9 cellular contexts compared by ENCODE assay signal in the genomic region with DNA sequence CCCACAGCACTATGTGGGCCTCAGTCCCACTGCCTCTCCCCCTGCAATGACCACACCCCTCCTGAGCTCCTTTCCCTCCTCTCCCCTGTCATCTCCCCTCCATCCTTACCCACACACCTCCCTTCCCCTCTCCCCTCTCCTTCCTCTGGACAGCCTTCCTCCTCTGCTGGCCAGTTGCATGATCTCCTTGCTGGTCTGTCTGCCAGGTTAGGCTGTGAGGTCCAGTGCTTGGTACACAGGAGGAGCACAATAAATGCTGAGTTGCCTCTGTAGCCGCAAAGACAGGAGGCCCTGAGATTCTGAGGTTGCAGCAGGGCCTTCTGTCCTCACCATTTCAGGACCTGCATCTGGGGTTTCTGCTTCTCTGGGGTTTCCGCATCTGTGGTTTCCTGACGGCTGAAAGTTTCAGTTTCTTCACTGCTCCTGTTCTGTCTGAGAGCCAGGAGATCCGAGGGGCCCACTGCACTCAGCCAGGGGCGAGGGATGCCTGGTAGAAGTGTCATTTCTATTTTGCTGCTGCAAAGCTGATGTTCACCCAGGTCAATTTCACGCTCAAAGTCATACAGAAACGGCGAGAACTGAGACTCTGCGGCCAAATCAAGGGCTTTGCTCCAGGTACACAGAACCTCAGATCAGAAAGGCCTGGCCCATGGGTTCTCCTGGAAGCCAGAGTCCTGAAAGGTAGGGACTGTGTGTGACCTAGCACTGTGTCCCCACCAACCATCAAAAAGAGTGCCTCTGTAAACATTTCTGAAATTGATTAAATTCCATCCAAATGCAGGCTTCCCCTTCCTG. TPM values are rescaled to one million over a fixed set of nuclear protein-coding genes. Genes with fewer than 3 reads are reported as not detected.
A peak's percentile ranks its signal among the peaks of the same experiment; 100 is the strongest.
DNase-seq lines count a peak whose midpoint lies in the region; ATAC-seq and TF ChIP-seq lines count a peak whose summit lies in the region.
"Had no signal": no experiment of that assay in that cellular context is flagged by ENCODE, and none has a peak within 500 bp of the region (broad histone marks: within the 10 kb centered on the region; RNA-seq: fewer than 3 reads in every experiment).

No MANE protein-coding gene starts in this region.

- H3K9me3 ChIP-seq in OCI-LY1 (ENCODE audit: low read length): no peaks in the 10 kb centered on the region

- no peak overlapping the region; the same call in 1 of the 2 replicates for H3K9ac ChIP-seq in OCI-LY1 (ENCODE audit: low read length)

- no peaks in the 10 kb centered on the region for H3K36me3 ChIP-seq in OCI-LY1 (ENCODE audit: insufficient read depth, low read length)

- H3K79me2 ChIP-seq in OCI-LY1 (ENCODE audit: insufficient read depth, low read length): no peaks in the 10 kb centered on the region

- H4K20me1 ChIP-seq in OCI-LY1 (ENCODE audit: insufficient read depth, low read length): no peaks in the 10 kb centered on the region

- intact Hi-C loops in left colon (cut with DNase I, micrococcal nuclease): loop anchor here (10.0 kb wide), 2 partner anchors 84 to 184 kb away; no protein-coding TSS in a partner anchor

- no peak overlapping the region for H3K27ac ChIP-seq in OCI-LY1 (ENCODE audit: low read depth, low read length, poor library complexity, severe bottlenecking)

- peak; percentile 78 for ATAC-seq in GM21786 (IDR thresholded peaks at IDR 0.05; ENCODE audit: unreplicated experiment)
- no peak for ATAC-seq in left colon
- no peak for ATAC-seq in HG03280 (IDR thresholded peaks at IDR 0.05; ENCODE audit: unreplicated experiment)

- TF ChIP-seq CTCF in OCI-LY1 (IDR thresholded peaks at IDR 0.05; ENCODE audit: low read length): no peak

- peaks cover 13% of the 10 kb centered on the region for H3K4me1 ChIP-seq in OCI-LY1 (ENCODE audit: insufficient read depth, low read length, severe bottlenecking)

- no peaks in the 10 kb centered on the region for H3F3A ChIP-seq in OCI-LY1 (ENCODE audit: insufficient read depth, low read length)

- H2AFZ ChIP-seq in OCI-LY1 (ENCODE audit: low read length): no peak overlapping the region

- no peaks in the 10 kb centered on the region for H3K9me2 ChIP-seq in OCI-LY1 (ENCODE audit: low read depth, low read length)

- peak overlapping the region; percentile 20; the same call in 1 of the 2 replicates for H3K4me2 ChIP-seq in OCI-LY1 (ENCODE audit: low read length)

- DNase-seq in GF-D8 (lab: John Stamatoyannopoulos, UW) (peak; percentile 63), germinal center (ENCODE audit: low spot score) (peak; percentile 59), SIG-M5 (lab: John Stamatoyannopoulos, UW) (no peak), left colon (no peak), NCI-H446 (lab: John Stamatoyannopoulos, UW) (no peak)

- H3K27me3 ChIP-seq in OCI-LY1 (ENCODE audit: insufficient read depth, low read length): no peaks in the 10 kb centered on the region

- H3K4me3 ChIP-seq in OCI-LY1 (ENCODE audit: low read depth, low read length, poor library complexity, severe bottlenecking): no peak overlapping the region

RNA-seq across cellular contexts. Expression of a gene that starts 4.6 kb away (rescaled TPM):
- total RNA-seq in left colon: under 1 TPM in 1 of 2 donors, not detected in 1; 0.11 TPM
- total RNA-seq: pulmonary artery endothelial cell had no signal

Comparison
In these comparisons a context has a peak if more than half of its experiments do, and no peak if none do; other contexts are left out.
1. DNase-seq: peak in GF-D8 (single experiment) and germinal center (single experiment); none in SIG-M5 (single experiment), left colon (0 of 2) and NCI-H446 (0 of 2).